20 cellular contexts compared by ENCODE assay signal in genomic region chr1:212192261-212192998, GRCh38.
DNase-seq lines count a peak whose midpoint lies in the region; ATAC-seq, FAIRE-seq and TF ChIP-seq lines count a peak whose summit lies in the region.
"Had no signal": no experiment of that assay in that cellular context is flagged by ENCODE, and none has a peak within 500 bp of the region (broad histone marks: within the 10 kb centered on the region; RNA-seq: fewer than 3 reads in every experiment).

No MANE protein-coding gene starts in this region.

- CTCF ChIA-PET in HepG2 (lab: Yijun Ruan, JAX; ENCODE audit: low intra/inter-chr PET ratio, low total read pairs) (no interaction called here), endothelial cell of umbilical vein (lab: Charles Lee) (interaction anchor here (1.3 kb wide), 1 partner anchor 11 kb away, joined by 3 read pairs; no protein-coding TSS in a partner anchor)

- DNase-seq in HepG2 (ENCODE audit: low spot score) (no peak), right lobe of liver (no peak), endothelial cell of umbilical vein (ENCODE audit: low read depth, low spot score) (no peak), left colon (no peak), right cardiac atrium (no peak)
- no peak for DNase-seq in stimulated activated naive CD4-positive, alpha-beta T cell (lab: John Stamatoyannopoulos, UW)
- DNase-seq: AML-193; Caco-2; Calu3; CD4-positive, alpha-beta T cell; CD8-positive, alpha-beta T cell; DMS79 treated with DMSO at 0.1 percent for 48 hours; GF-D8 had no signal

- H3K4me3 ChIP-seq in HepG2 (replicated peaks in 1 of 3; ENCODE audit: insufficient read depth in 1 of 3, low read depth in 2 of 3, low read length in 3 of 3) = no peak overlapping the region
- no peak overlapping the region for H3K4me3 ChIP-seq in right lobe of liver
- no peak overlapping the region for H3K4me3 ChIP-seq in endothelial cell of umbilical vein (replicated peaks in 1 of 3; ENCODE audit: insufficient read depth in 1 of 3, low read depth in 1 of 3, low read length in 3 of 3)
- H3K4me3 ChIP-seq in right cardiac atrium (ENCODE audit: low read length) = no peak overlapping the region
- H3K4me3 ChIP-seq: A549; BLaER1 treated with 17β-estradiol and CSF1 and Interleukin-3, amounts not matched to agents 10 nM and 100 nM had no signal

- POLR2A ChIA-PET in HepG2 (lab: Yijun Ruan, JAX) = no interaction called here
- POLR2A ChIA-PET in endothelial cell of umbilical vein (lab: Charles Lee) = no interaction called here

- no TSS peak for BruUV-seq in HepG2 (replicated peaks; lab: Mats Ljungman, UMichigan)
- BruUV-seq in endothelial cell of umbilical vein (replicated peaks; lab: Mats Ljungman, UMichigan) = no TSS peak

- no peaks in the 10 kb centered on the region for H4K20me1 ChIP-seq in HepG2 (ENCODE audit: insufficient read depth, low read length)
- no peaks in the 10 kb centered on the region for H4K20me1 ChIP-seq in endothelial cell of umbilical vein (replicated peaks; ENCODE audit: control insufficient read depth, extremely low read depth, insufficient read depth, low read length)
- H4K20me1 ChIP-seq: BLaER1 treated with 17β-estradiol and CSF1 and Interleukin-3, amounts not matched to agents 10 nM and 100 nM had no signal

- dilution Hi-C loops in endothelial cell of umbilical vein (cut with MboI; ENCODE audit: extremely low pct_ligation_motif_present, low sequenced_read_pairs) = no loop called here

- H3K9ac ChIP-seq in HepG2 (ENCODE audit: insufficient read depth, low read depth, low read length) (no peak overlapping the region), endothelial cell of umbilical vein (replicated peaks; ENCODE audit: extremely low read depth, insufficient read depth, low read length) (no peak overlapping the region)
- H3K9ac ChIP-seq: BLaER1 treated with 17β-estradiol and CSF1 and Interleukin-3, amounts not matched to agents 10 nM and 100 nM had no signal

- no peaks in the 10 kb centered on the region for H3K79me2 ChIP-seq in HepG2 (ENCODE audit: insufficient read depth, low read length)
- no peaks in the 10 kb centered on the region for H3K79me2 ChIP-seq in endothelial cell of umbilical vein (ENCODE audit: control insufficient read depth, insufficient read depth, low read length)

- no peaks in the 10 kb centered on the region for H3K9me1 ChIP-seq in endothelial cell of umbilical vein (replicated peaks; ENCODE audit: control insufficient read depth, extremely low read depth, insufficient read depth, low read length)

- H3K4me1 ChIP-seq in HepG2 (ENCODE audit: insufficient read depth, low read length) = peaks cover 9% of the 10 kb centered on the region
- no peaks in the 10 kb centered on the region for H3K4me1 ChIP-seq in right lobe of liver
- H3K4me1 ChIP-seq in endothelial cell of umbilical vein (ENCODE audit: control insufficient read depth, extremely low read depth, insufficient read depth, low read length) = peaks cover 6% of the 10 kb centered on the region
- peaks cover 5% of the 10 kb centered on the region for H3K4me1 ChIP-seq in right cardiac atrium (ENCODE audit: control insufficient read depth, insufficient read depth, low read length)
- H3K4me1 ChIP-seq: A549, Caco-2 had no signal

- peak; percentile 70 for ATAC-seq in HepG2
- ATAC-seq in right lobe of liver = no peak
- ATAC-seq in left colon = peak; percentile 41
- ATAC-seq in right cardiac atrium = no peak
- ATAC-seq: A549; CD8-positive, alpha-beta T cell had no signal

- 0% methylated on average over 2 of the region's 2 CpGs for WGBS in HepG2 (ENCODE audit: low lambda C conversion rate)
- 71% methylated on average over 2 of the region's 2 CpGs for WGBS in right lobe of liver (ENCODE audit: insufficient coverage, low coverage, low lambda C conversion rate, missing lambda C conversion rate)
- 70% methylated on average over 2 of the region's 2 CpGs for WGBS in right cardiac atrium

- in situ Hi-C loops in HepG2 (cut with HindIII; ENCODE audit: extremely low pct_ligation_motif_present, low pct_unique_long_range_greater_than_20kb) = no loop called here

- no peaks in the 10 kb centered on the region for H3K9me3 ChIP-seq in HepG2 (ENCODE audit: low read length)
- H3K9me3 ChIP-seq in right lobe of liver = no peaks in the 10 kb centered on the region
- H3K9me3 ChIP-seq in endothelial cell of umbilical vein (replicated peaks; ENCODE audit: control insufficient read depth, insufficient read depth, low read length) = no peaks in the 10 kb centered on the region
- H3K9me3 ChIP-seq in right cardiac atrium (ENCODE audit: control insufficient read depth, low read length) = no peaks in the 10 kb centered on the region
- H3K9me3 ChIP-seq: A549, Caco-2 had no signal

- TF ChIP-seq POLR2A in HepG2 (IDR thresholded peaks at IDR 0.05; ENCODE audit: insufficient read depth in 1 of 2, low read depth in 2 of 2, low read length in 2 of 2) (no peak), right lobe of liver (IDR thresholded peaks at IDR 0.05) (no peak), endothelial cell of umbilical vein (IDR thresholded peaks at IDR 0.05; ENCODE audit: low read depth, low read length) (no peak)

- TF ChIP-seq EP300 in HepG2 (IDR thresholded peaks at IDR 0.05; ENCODE audit: low read depth in 2 of 2, low read length in 2 of 2) (no peak), HepG2 (CRISPR knock-in tag; IDR thresholded peaks at IDR 0.05; ENCODE audit: borderline replicate concordance) (no peak)

- intact Hi-C loops in HepG2 (cut with micrococcal nuclease; ENCODE audit: unreplicated experiment) (no loop called here), right lobe of liver (cut with DNase I) (no loop called here), endothelial cell of umbilical vein (cut with micrococcal nuclease) (no loop called here), left colon (cut with DNase I, micrococcal nuclease) (no loop called here), right cardiac atrium (cut with DNase I) (no loop called here)

- H3K4me2 ChIP-seq in HepG2 (ENCODE audit: low read depth, low read length) (no peak overlapping the region), endothelial cell of umbilical vein (ENCODE audit: insufficient read depth, low read length) (no peak overlapping the region)
- H3K4me2 ChIP-seq: A549; BLaER1 treated with 17β-estradiol and CSF1 and Interleukin-3, amounts not matched to agents 10 nM and 100 nM had no signal

- no peaks in the 10 kb centered on the region for H3K27me3 ChIP-seq in HepG2 (ENCODE audit: control insufficient read depth in 1 of 2, insufficient read depth in 2 of 2, low read length in 2 of 2)
- H3K27me3 ChIP-seq in right lobe of liver = no peaks in the 10 kb centered on the region
- peaks cover 0 to 2% of the 10 kb centered on the region in 2 experiments for H3K27me3 ChIP-seq in endothelial cell of umbilical vein (ENCODE audit: control insufficient read depth in 2 of 2, insufficient read depth in 2 of 2, low read length in 2 of 2)
- H3K27me3 ChIP-seq in right cardiac atrium (ENCODE audit: control insufficient read depth, insufficient read depth) = no peaks in the 10 kb centered on the region
- H3K27me3 ChIP-seq: BLaER1 treated with 17β-estradiol and CSF1 and Interleukin-3, amounts not matched to agents 10 nM and 100 nM had no signal

- no peak overlapping the region for H3K27ac ChIP-seq in HepG2 (ENCODE audit: extremely low read length, insufficient read depth, low read length)
- H3K27ac ChIP-seq in right lobe of liver = no peak overlapping the region
- no peak overlapping the region for H3K27ac ChIP-seq in endothelial cell of umbilical vein (ENCODE audit: insufficient read depth, low read depth, low read length)
- no peak overlapping the region for H3K27ac ChIP-seq in right cardiac atrium (ENCODE audit: low read length)
- H3K27ac ChIP-seq: 22Rv1; A549; BLaER1 treated with 17β-estradiol and CSF1 and Interleukin-3, amounts not matched to agents 10 nM and 100 nM; C4-2B had no signal

- TF ChIP-seq CTCF in HepG2 (CRISPR knock-in tag; IDR thresholded peaks at IDR 0.05) (no peak), right lobe of liver (IDR thresholded peaks at IDR 0.05) (no peak), endothelial cell of umbilical vein (IDR thresholded peaks at IDR 0.05; ENCODE audit: extremely low read depth in 1 of 2, insufficient read depth in 1 of 2, low read depth in 1 of 2, low read length in 2 of 2) (no peak)

- H3K36me3 ChIP-seq in HepG2 (replicated peaks in 1 of 2; ENCODE audit: control insufficient read depth in 1 of 2, insufficient read depth in 2 of 2, low read length in 2 of 2) (no peaks in the 10 kb centered on the region), right lobe of liver (no peaks in the 10 kb centered on the region), endothelial cell of umbilical vein (ENCODE audit: control insufficient read depth in 2 of 2, extremely low read depth in 1 of 2, insufficient read depth in 2 of 2, low read length in 2 of 2) (no peaks in the 10 kb centered on the region)
- H3K36me3 ChIP-seq: BLaER1 treated with 17β-estradiol and CSF1 and Interleukin-3, amounts not matched to agents 10 nM and 100 nM had no signal

- FAIRE-seq in HepG2 (lab: Jason Lieb, UNC) (no peak), endothelial cell of umbilical vein (lab: Jason Lieb, UNC) (peak; percentile 18)
- FAIRE-seq: A549, G401.6, GM12891, GM19239 had no signal

- H2AFZ ChIP-seq in HepG2 (ENCODE audit: low read length) = no peak overlapping the region
- H2AFZ ChIP-seq in endothelial cell of umbilical vein (ENCODE audit: low read depth, low read length) = no peak overlapping the region

- TF ChIP-seq RAD21 in HepG2 (CRISPR knock-in tag; IDR thresholded peaks at IDR 0.05) = no peak

TF ChIP-seq in HepG2, 621 proteins besides CTCF, POLR2A, EP300 and RAD21:
- peak; percentile 88 for TF ChIP-seq ZNF317 (CRISPR knock-in tag; IDR thresholded peaks at IDR 0.05)
- TF ChIP-seq RFX3 (CRISPR knock-in tag; IDR thresholded peaks at IDR 0.05) = no peak
- peak; percentile 34 for TF ChIP-seq HNF4A (CRISPR knock-in tag; IDR thresholded peaks at IDR 0.05)
- TF ChIP-seq HNRNPH1 (optimal IDR thresholded peaks at IDR 0.05; ENCODE audit: low read depth, low read length) = no peak
- no peak for TF ChIP-seq ARNT2 (CRISPR knock-in tag; IDR thresholded peaks at IDR 0.05; ENCODE audit: low read depth)
- no peak for TF ChIP-seq RBFOX2 (IDR thresholded peaks at IDR 0.05; ENCODE audit: low read depth, low read length)
- TF ChIP-seq SMARCC2 (IDR thresholded peaks at IDR 0.05) = no peak
- TF ChIP-seq SRY (CRISPR knock-in tag; IDR thresholded peaks at IDR 0.05) = no peak

TF ChIP-seq in endothelial cell of umbilical vein, 7 proteins besides CTCF, POLR2A, EP300 and RAD21 (continues in another document):
- TF ChIP-seq POLR2AphosphoS5 (IDR thresholded peaks at IDR 0.05; ENCODE audit: insufficient read depth, low read depth, low read length) (no peak), MAX (IDR thresholded peaks at IDR 0.05; ENCODE audit: insufficient read depth, insufficient read length) (no peak), MYC (IDR thresholded peaks at IDR 0.05; ENCODE audit: low read depth, low read length) (no peak), JUN (IDR thresholded peaks at IDR 0.05; ENCODE audit: borderline replicate concordance, insufficient read depth, insufficient read length, low read depth) (no peak), GATA2 (IDR thresholded peaks at IDR 0.05; ENCODE audit: insufficient read depth, insufficient read length, low read depth, low read length) (no peak), FOS (IDR thresholded peaks at IDR 0.05; ENCODE audit: borderline replicate concordance, insufficient read depth, low read length) (no peak)

Comparison
In these comparisons a context has a peak if more than half of its experiments do, and no peak if none do; other contexts are left out.
1. ATAC-seq: peak in HepG2 (single experiment) and left colon (single experiment); none in right lobe of liver (0 of 4) and right cardiac atrium (0 of 2).